ENCODE assay signal across 11 cellular contexts in genomic region chr14:68172664-68173063, GRCh38.
DNase-seq lines count a peak whose midpoint lies in the region; ATAC-seq and TF ChIP-seq lines count a peak whose summit lies in the region.
"Had no signal": no experiment of that assay in that cellular context is flagged by ENCODE, and none has a peak within 500 bp of the region (broad histone marks: within the 10 kb centered on the region; RNA-seq: fewer than 3 reads in every experiment).

No MANE protein-coding gene starts in this region.

- in situ Hi-C loops in transverse colon (cut with MboI; ENCODE audit: low pct_ligation_motif_present in 1 of 4, low pct_unique_long_range_greater_than_20kb in 1 of 4, low sequenced_read_pairs in 3 of 4) = no loop called here

- TF ChIP-seq EP300 in transverse colon (IDR thresholded peaks at IDR 0.05; ENCODE audit: low read depth) = no peak

- DNase-seq in SW480 (ENCODE audit: low spot score) = peak; percentile 87
- peak; percentile 97 for DNase-seq in kidney glomerular epithelial cell (lab: John Stamatoyannopoulos, UW)
- no peak for DNase-seq in transverse colon
- no peak for DNase-seq in NCI-H1105 treated with DMSO at 0.1 percent for 48 hours (lab: John Stamatoyannopoulos, UW)
- DNase-seq in NCI-H2029 (lab: John Stamatoyannopoulos, UW) = no peak
- DNase-seq in stimulated activated CD4-positive, alpha-beta T cell treated with anti-CD3 and anti-CD28 coated beads, Interleukin-4, amount 100 ng/mL, for 24 hours = no peak
- DNase-seq: gastrocnemius medialis, NCI-H510A had no signal

- intact Hi-C loops in transverse colon (cut with DNase I; ENCODE audit: low total_unique reads) = no loop called here

- H3K4me1 ChIP-seq in transverse colon = peaks cover 37 to 73% (median 56%) of the 10 kb centered on the region in 4 donors

- TF ChIP-seq POLR2A in transverse colon (IDR thresholded peaks at IDR 0.05) = no peak

- H3K36me3 ChIP-seq in transverse colon = no peaks in the 10 kb centered on the region
- H3K36me3 ChIP-seq: gastrocnemius medialis had no signal

- no peak overlapping the region for H3K4me3 ChIP-seq in transverse colon
- H3K4me3 ChIP-seq: gastrocnemius medialis had no signal

- H3K27me3 ChIP-seq in transverse colon = no peaks in the 10 kb centered on the region
- H3K27me3 ChIP-seq: gastrocnemius medialis had no signal

- peak overlapping the region; percentile 78 to 84 (median 80) for H3K27ac ChIP-seq in transverse colon
- H3K27ac ChIP-seq: gastrocnemius medialis, KMS-11 had no signal

- WGBS in transverse colon (ENCODE audit: low coverage in 1 of 2), 2 donors = 31 to 49% methylated on average over 1 of the region's 1 CpG

- ATAC-seq in HG02678 (IDR thresholded peaks at IDR 0.05; ENCODE audit: unreplicated experiment) (peak; percentile 73), HG03139 (IDR thresholded peaks at IDR 0.05; ENCODE audit: unreplicated experiment) (no peak)
- ATAC-seq: gastrocnemius medialis had no signal

- H3K9me3 ChIP-seq in transverse colon = no peaks in the 10 kb centered on the region
- H3K9me3 ChIP-seq: gastrocnemius medialis had no signal

- no peak for TF ChIP-seq CTCF in transverse colon (IDR thresholded peaks at IDR 0.05)

Comparison
In these comparisons a context has a peak if more than half of its experiments do, and no peak if none do; other contexts are left out.
1. DNase-seq: peak in SW480 (single experiment) and kidney glomerular epithelial cell (single experiment); none in transverse colon (single experiment), NCI-H1105 treated with DMSO at 0.1 percent for 48 hours (single experiment), NCI-H2029 (single experiment) and stimulated activated CD4-positive, alpha-beta T cell treated with anti-CD3 and anti-CD28 coated beads, Interleukin-4, amount 100 ng/mL, for 24 hours (single experiment).